In genomic region chr5:96516631-96517071, GRCh38 we compare ENCODE assay signal across 18 cellular contexts.
DNase-seq lines count a peak whose midpoint lies in the region; ATAC-seq, FAIRE-seq and TF ChIP-seq lines count a peak whose summit lies in the region.
"Had no signal": no experiment of that assay in that cellular context is flagged by ENCODE, and none has a peak within 500 bp of the region (broad histone marks: within the 10 kb centered on the region; RNA-seq: fewer than 3 reads in every experiment).

No MANE protein-coding gene starts in this region.

- no peak overlapping the region for H3K9ac ChIP-seq in astrocyte (ENCODE audit: low read length)
- H3K9ac ChIP-seq: KMS-11 had no signal

- in situ Hi-C loops in transverse colon (cut with MboI; ENCODE audit: low pct_ligation_motif_present in 1 of 4, low pct_unique_long_range_greater_than_20kb in 1 of 4, low sequenced_read_pairs in 3 of 4), result no loop called here

- FAIRE-seq in astrocyte (lab: Jason Lieb, UNC), result peak; percentile 65
- FAIRE-seq: endometrium had no signal

- no peak overlapping the region for H3K27ac Mint-ChIP-seq in astrocyte (ENCODE audit: unreplicated experiment)
- H3K27ac Mint-ChIP-seq: H9 had no signal

- no peaks in the 10 kb centered on the region for H3K36me3 Mint-ChIP-seq in astrocyte (ENCODE audit: low read depth, unreplicated experiment)

- intact Hi-C loops in right cardiac atrium (cut with DNase I), result no loop called here
- intact Hi-C loops in transverse colon (cut with DNase I; ENCODE audit: low total_unique reads), result no loop called here

- H4K20me1 ChIP-seq in astrocyte (ENCODE audit: insufficient read depth, low read length), result no peaks in the 10 kb centered on the region

- H3K27ac ChIP-seq in cardiac muscle cell (no peak overlapping the region), right cardiac atrium (ENCODE audit: low read length) (no peak overlapping the region), astrocyte (ENCODE audit: low read depth, low read length) (no peak overlapping the region), transverse colon (peak overlapping the region in 3 of 4 donors; percentile 5 to 18 (median 11))
- H3K27ac ChIP-seq: KMS-11, left ventricle myocardium inferior, right atrium auricular region, RWPE1 had no signal

- no peaks in the 10 kb centered on the region for H3K79me2 ChIP-seq in astrocyte (ENCODE audit: insufficient read depth, low read length)

- no peak overlapping the region for H3K4me2 ChIP-seq in astrocyte (ENCODE audit: low read length)
- H3K4me2 ChIP-seq: KMS-11 had no signal

- H2AFZ ChIP-seq in astrocyte (ENCODE audit: low read depth, low read length), result no peak overlapping the region

- H3K36me3 ChIP-seq in cardiac muscle cell, result no peaks in the 10 kb centered on the region
- H3K36me3 ChIP-seq in astrocyte (ENCODE audit: insufficient read depth, low read length), result no peaks in the 10 kb centered on the region
- no peaks in the 10 kb centered on the region for H3K36me3 ChIP-seq in transverse colon
- H3K36me3 ChIP-seq: left ventricle myocardium inferior, right atrium auricular region had no signal

- no peak for ATAC-seq in right cardiac atrium
- no peak for ATAC-seq in GM18868 (IDR thresholded peaks at IDR 0.05; ENCODE audit: unreplicated experiment)

- no peak for TF ChIP-seq POLR2A in transverse colon (IDR thresholded peaks at IDR 0.05)

- H3K27me3 ChIP-seq in cardiac muscle cell, result no peaks in the 10 kb centered on the region
- no peaks in the 10 kb centered on the region for H3K27me3 ChIP-seq in right cardiac atrium (ENCODE audit: control insufficient read depth, insufficient read depth)
- no peaks in the 10 kb centered on the region for H3K27me3 ChIP-seq in astrocyte (ENCODE audit: insufficient read depth, low read length)
- H3K27me3 ChIP-seq in transverse colon, result no peaks in the 10 kb centered on the region
- H3K27me3 ChIP-seq: right atrium auricular region had no signal

- H3K9me3 Mint-ChIP-seq in astrocyte (ENCODE audit: unreplicated experiment), result no peaks in the 10 kb centered on the region
- H3K9me3 Mint-ChIP-seq: H9 had no signal

- TF ChIP-seq CTCF in cardiac muscle cell (IDR thresholded peaks at IDR 0.05; ENCODE audit: low read depth, low read length), result peak; percentile 8
- no peak for TF ChIP-seq CTCF in astrocyte (IDR thresholded peaks at IDR 0.05; ENCODE audit: insufficient read depth, low read depth, low read length)
- TF ChIP-seq CTCF in transverse colon (IDR thresholded peaks at IDR 0.05), result no peak

- WGBS in right cardiac atrium, result 68% methylated on average over 6 of the region's 6 CpGs
- WGBS in transverse colon (ENCODE audit: low coverage in 1 of 2), 2 donors, result 55 to 73% methylated on average over 5 to 6 of the region's 6 CpGs

- H3K4me1 ChIP-seq in cardiac muscle cell (ENCODE audit: low read depth) (no peaks in the 10 kb centered on the region), right cardiac atrium (ENCODE audit: control insufficient read depth, insufficient read depth, low read length) (no peaks in the 10 kb centered on the region), astrocyte (ENCODE audit: insufficient read depth, low read length) (no peaks in the 10 kb centered on the region), transverse colon (no peaks in the 10 kb centered on the region)
- H3K4me1 ChIP-seq: left ventricle myocardium inferior, right atrium auricular region had no signal

- peaks cover 2% of the 10 kb centered on the region for H3K27me3 Mint-ChIP-seq in astrocyte (ENCODE audit: low read depth, unreplicated experiment)

- H3K4me3 Mint-ChIP-seq in astrocyte (ENCODE audit: unreplicated experiment), result no peak overlapping the region
- H3K4me3 Mint-ChIP-seq: H9 had no signal

- H3K9me3 ChIP-seq in cardiac muscle cell (ENCODE audit: low read depth), result no peaks in the 10 kb centered on the region
- H3K9me3 ChIP-seq in right cardiac atrium (ENCODE audit: control insufficient read depth, low read length), result no peaks in the 10 kb centered on the region
- H3K9me3 ChIP-seq in astrocyte (ENCODE audit: insufficient read depth, low read depth, low read length), result no peaks in the 10 kb centered on the region
- H3K9me3 ChIP-seq in transverse colon, result no peaks in the 10 kb centered on the region
- H3K9me3 ChIP-seq: left ventricle myocardium inferior, right atrium auricular region had no signal

- no peak for TF ChIP-seq EP300 in transverse colon (IDR thresholded peaks at IDR 0.05; ENCODE audit: low read depth)

- no peaks in the 10 kb centered on the region for H3K4me1 Mint-ChIP-seq in astrocyte (ENCODE audit: low read depth, unreplicated experiment)
- H3K4me1 Mint-ChIP-seq: H9 had no signal

- DNase-seq in cardiac muscle cell (ENCODE audit: low read depth in 1 of 2, low spot score in 1 of 2) (peak in 1 of 2 donors; percentile 52), right cardiac atrium (no peak), astrocyte (ENCODE audit: low read depth) (peak; percentile 67), inferior parietal cortex (ENCODE audit: extremely low spot score) (peak; percentile 13), transverse colon (no peak), HuH-7.5 (ENCODE audit: low spot score) (no peak)
- no peak for DNase-seq in activated effector memory CD4-positive, alpha-beta T cell treated with Interleukin-2 at 50 U/mL for 16 hours
- DNase-seq: activated CD4-positive, alpha-beta T cell treated with anti-CD3 and anti-CD28 coated beads for 4 hours; activated CD8-positive, alpha-beta memory T cell treated with anti-CD3 and anti-CD28 coated beads, Interleukin-2, amount 50 U/mL, for 48 hours; activated gamma-delta T cell; amniotic stem cell; H9; left ventricle myocardium inferior had no signal

- H3K4me3 ChIP-seq in cardiac muscle cell (no peak overlapping the region), right cardiac atrium (ENCODE audit: low read length) (no peak overlapping the region), astrocyte (ENCODE audit: insufficient read depth, low read depth, low read length) (no peak overlapping the region), transverse colon (no peak overlapping the region)
- H3K4me3 ChIP-seq: left ventricle myocardium inferior, right atrium auricular region had no signal

Comparison
In these comparisons a context has a peak if more than half of its experiments do, and no peak if none do; other contexts are left out.
1. DNase-seq: peak in astrocyte (single experiment) and inferior parietal cortex (single experiment); none in right cardiac atrium (0 of 3), transverse colon (single experiment), activated effector memory CD4-positive, alpha-beta T cell treated with Interleukin-2 at 50 U/mL for 16 hours (single experiment) and HuH-7.5 (single experiment).
2. H3K27ac ChIP-seq: peak in transverse colon (3 of 4); none in cardiac muscle cell (single experiment), right cardiac atrium (single experiment) and astrocyte (single experiment).